12 cellular contexts compared by ENCODE assay signal in genomic region chr6:81265106-81265505, GRCh38.
DNase-seq lines count a peak whose midpoint lies in the region; ATAC-seq and TF ChIP-seq lines count a peak whose summit lies in the region.
"Had no signal": no experiment of that assay in that cellular context is flagged by ENCODE, and none has a peak within 500 bp of the region (broad histone marks: within the 10 kb centered on the region; RNA-seq: fewer than 3 reads in every experiment).

No MANE protein-coding gene starts in this region.

- no peaks in the 10 kb centered on the region for H3K27me3 ChIP-seq in Panc1 (ENCODE audit: control insufficient read depth, insufficient read depth, low read length)

- H3K27me3 Mint-ChIP-seq in activated CD4-positive, alpha-beta T cell treated with anti-CD3 and anti-CD28 coated beads for 36 hours = no peaks in the 10 kb centered on the region
- H3K27me3 Mint-ChIP-seq: progenitor cell of endocrine pancreas had no signal

- H3K4me3 Mint-ChIP-seq in activated CD4-positive, alpha-beta T cell treated with anti-CD3 and anti-CD28 coated beads for 36 hours = no peak overlapping the region

- in situ Hi-C loops in Panc1 (cut with HindIII; ENCODE audit: low pct_unique_long_range_greater_than_20kb, low sequenced_read_pairs) (no loop called here), GM13976 (cut with MboI; ENCODE audit: low sequenced_read_pairs, unreplicated experiment) (no loop called here)

- POLR2A ChIA-PET in Panc1 (lab: Charles Lee) = no interaction called here
- POLR2A ChIA-PET in activated CD4-positive, alpha-beta T cell treated with anti-CD3 and anti-CD28 coated beads for 36 hours (lab: Charles Lee) = no interaction called here

- peak; percentile 58; the same call in 1 of the 2 replicates for ATAC-seq in Panc1
- ATAC-seq in activated CD4-positive, alpha-beta T cell treated with anti-CD3 and anti-CD28 coated beads for 36 hours = no peak

- DNase-seq in AG20443 (ENCODE audit: low spot score) (peak; percentile 81), Panc1 (ENCODE audit: low read depth, low spot score) (no peak), fibroblast of the aortic adventitia (ENCODE audit: low read depth) (peak; percentile 84), posterior vena cava (ENCODE audit: low spot score) (peak; percentile 60), UCSD-AML1 (lab: John Stamatoyannopoulos, UW; ENCODE audit: unreplicated experiment) (no peak), NCI-H748 treated with DMSO at 0.1 percent for 48 hours (lab: John Stamatoyannopoulos, UW) (no peak), GM13976 (ENCODE audit: low spot score) (no peak)
- no peak for DNase-seq in activated CD4-positive, alpha-beta T cell treated with anti-CD3 and anti-CD28 coated beads for 36 hours
- DNase-seq: activated naive CD4-positive, alpha-beta T cell; NCI-H2171 treated with DMSO at 0.1 percent for 48 hours; SHP77 treated with DMSO at 0.1 percent for 48 hours had no signal

- H3K27ac ChIP-seq in Panc1 (ENCODE audit: low read length) = no peak overlapping the region

- H3K4me1 ChIP-seq in Panc1 (ENCODE audit: control insufficient read depth, insufficient read depth, low read length) = no peaks in the 10 kb centered on the region

- no peaks in the 10 kb centered on the region for H3K36me3 ChIP-seq in Panc1 (ENCODE audit: control insufficient read depth, insufficient read depth, low read length)

- CTCF ChIA-PET in Panc1 (lab: Charles Lee) = interaction anchor here (0.7 kb wide), 1 partner anchor 39 kb away, joined by 3 read pairs; no protein-coding TSS in a partner anchor
- CTCF ChIA-PET in activated CD4-positive, alpha-beta T cell treated with anti-CD3 and anti-CD28 coated beads for 36 hours (lab: Charles Lee) = no interaction called here

- TF ChIP-seq CTCF in Panc1 (IDR thresholded peaks at IDR 0.05) (no peak), fibroblast of the aortic adventitia (IDR thresholded peaks at IDR 0.05; ENCODE audit: insufficient read depth, low read length) (no peak), GM13976 (IDR thresholded peaks at IDR 0.05; ENCODE audit: borderline replicate concordance, control extremely low read depth, extremely low read depth, insufficient read depth, missing control alignments) (no peak)

- intact Hi-C loops in Panc1 (cut with micrococcal nuclease; ENCODE audit: unreplicated experiment) = no loop called here
- intact Hi-C loops in posterior vena cava (cut with DNase I) = no loop called here
- intact Hi-C loops in activated CD4-positive, alpha-beta T cell treated with anti-CD3 and anti-CD28 coated beads for 36 hours (cut with DNase I, micrococcal nuclease) = no loop called here

- no peak overlapping the region for H3K27ac Mint-ChIP-seq in activated CD4-positive, alpha-beta T cell treated with anti-CD3 and anti-CD28 coated beads for 36 hours
- H3K27ac Mint-ChIP-seq: progenitor cell of endocrine pancreas had no signal

- no peaks in the 10 kb centered on the region for H3K9me3 ChIP-seq in Panc1 (ENCODE audit: control insufficient read depth, insufficient read depth, low read depth, low read length)

- H3K4me1 Mint-ChIP-seq in activated CD4-positive, alpha-beta T cell treated with anti-CD3 and anti-CD28 coated beads for 36 hours = no peaks in the 10 kb centered on the region

- H3K36me3 Mint-ChIP-seq in activated CD4-positive, alpha-beta T cell treated with anti-CD3 and anti-CD28 coated beads for 36 hours (ENCODE audit: low read depth) = no peaks in the 10 kb centered on the region

- H3K4me3 ChIP-seq in Panc1 (ENCODE audit: low read depth in 2 of 2, low read length in 2 of 2) (peak overlapping the region; percentile 10 to 17; a peak in 1 of 4 replicates), fibroblast of the aortic adventitia (ENCODE audit: low read depth, low read length) (peak overlapping the region; percentile 58)

- H3K9me3 Mint-ChIP-seq in activated CD4-positive, alpha-beta T cell treated with anti-CD3 and anti-CD28 coated beads for 36 hours (ENCODE audit: low read depth) = no peaks in the 10 kb centered on the region

- BruUV-seq in Panc1 (replicated peaks; lab: Mats Ljungman, UMichigan) = no TSS peak

Comparison
In these comparisons a context has a peak if more than half of its experiments do, and no peak if none do; other contexts are left out.
1. DNase-seq: peak in AG20443 (single experiment), fibroblast of the aortic adventitia (single experiment) and posterior vena cava (single experiment); none in Panc1 (single experiment), activated CD4-positive, alpha-beta T cell treated with anti-CD3 and anti-CD28 coated beads for 36 hours (single experiment), UCSD-AML1 (single experiment), NCI-H748 treated with DMSO at 0.1 percent for 48 hours (single experiment) and GM13976 (single experiment).